ENCODE assay signal across 10 cellular contexts in the genomic region with DNA sequence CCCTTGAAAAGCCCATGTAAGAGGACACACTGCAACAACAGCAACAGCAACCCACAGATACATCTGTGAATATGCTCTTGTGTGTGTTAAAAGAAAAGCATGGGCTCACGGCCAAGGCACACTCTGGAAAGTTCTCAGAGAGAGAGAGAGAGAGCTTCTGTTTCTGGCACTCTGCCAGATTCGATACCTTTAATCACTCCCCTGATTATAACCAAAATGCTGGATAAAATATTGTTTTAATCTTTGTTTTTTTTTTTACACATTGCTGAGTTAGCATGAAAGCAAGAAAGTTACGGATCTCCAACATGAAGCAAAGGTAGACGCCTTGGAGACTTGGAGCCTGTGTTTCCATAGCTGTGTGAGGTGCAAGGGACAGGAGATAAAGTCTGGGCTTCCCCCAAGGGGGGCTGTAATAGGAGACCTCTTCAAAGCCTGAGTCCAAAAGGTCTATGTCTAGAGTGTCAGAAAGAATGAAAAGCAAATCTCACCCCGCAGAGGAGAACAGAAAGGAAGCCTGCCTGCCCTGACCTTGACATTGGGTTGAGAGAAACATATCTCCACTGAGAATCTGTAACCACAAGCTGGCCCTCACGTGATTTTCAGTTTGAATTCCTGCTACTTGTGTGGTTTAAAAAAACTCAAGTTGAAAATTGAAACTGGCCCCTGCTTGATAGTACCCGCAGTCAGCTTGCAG. TPM values are rescaled to one million over a fixed set of nuclear protein-coding genes. Genes with fewer than 3 reads are reported as not detected.
DNase-seq lines count a peak whose midpoint lies in the region; ATAC-seq and TF ChIP-seq lines count a peak whose summit lies in the region.
"Had no signal": no experiment of that assay in that cellular context is flagged by ENCODE, and none has a peak within 500 bp of the region (broad histone marks: within the 10 kb centered on the region; RNA-seq: fewer than 3 reads in every experiment).

No MANE protein-coding gene starts in this region.

- ATAC-seq in HG02610 (IDR thresholded peaks at IDR 0.05; ENCODE audit: unreplicated experiment) (peak; percentile 60), lower lobe of right lung (peak in 1 of 2 donors; percentile 36), HG03432 (IDR thresholded peaks at IDR 0.05; ENCODE audit: unreplicated experiment) (no peak)
- ATAC-seq: activated CD4-positive, alpha-beta T cell treated with anti-CD3 and anti-CD28 coated beads for 36 hours had no signal

- in situ Hi-C loops in SK-MEL-5 (cut with HindIII; ENCODE audit: low pct_unique_long_range_greater_than_20kb, low sequenced_read_pairs) = no loop called here

- intact Hi-C loops in lower lobe of right lung (cut with DNase I) = no loop called here

- H3K36me3 ChIP-seq in lower lobe of right lung = no peaks in the 10 kb centered on the region

- TF ChIP-seq CTCF in lower lobe of right lung (IDR thresholded peaks at IDR 0.05) = no peak

- no peak overlapping the region for H3K27ac ChIP-seq in lower lobe of right lung

- DNase-seq in SK-MEL-5 (ENCODE audit: low read depth, low spot score) (peak; percentile 14), lower lobe of right lung (peak; percentile 1), NCI-H1930 (lab: John Stamatoyannopoulos, UW) (no peak), NAMALWA (ENCODE audit: low spot score) (no peak), DMS53 (lab: John Stamatoyannopoulos, UW) (no peak)
- DNase-seq: activated CD4-positive, alpha-beta T cell treated with anti-CD3 and anti-CD28 coated beads for 36 hours had no signal

- H3K4me1 ChIP-seq in lower lobe of right lung = peaks cover 15% of the 10 kb centered on the region

- H3K27me3 ChIP-seq in lower lobe of right lung (ENCODE audit: low read depth) = peaks cover 8% of the 10 kb centered on the region

- H3K4me3 ChIP-seq in GM08714 (ENCODE audit: low read length) (peak overlapping the region; percentile 42; the same call in 1 of the 2 replicates), lower lobe of right lung (no peak overlapping the region)

- no peaks in the 10 kb centered on the region for H3K9me3 ChIP-seq in lower lobe of right lung

RNA-seq across cellular contexts. Expression of a gene that starts 33.7 kb away (rescaled TPM):
- 0.03 and 0.08 TPM in 2 replicates for total RNA-seq in SK-MEL-5 (2014; rRNA removed; shearing (Covaris generic))
- not detected in 2 replicates for polyA plus RNA-seq in SK-MEL-5 (2015; cell fraction: cytosol; rRNA removed)
- 1.5 TPM in 1 of 2 replicates, not detected in the other for polyA plus RNA-seq in SK-MEL-5 (2015; cell fraction: nucleus; rRNA removed)
- total RNA-seq in lower lobe of right lung = not detected
- total RNA-seq: activated CD4-positive, alpha-beta T cell treated with anti-CD3 and anti-CD28 coated beads for 36 hours had no signal
- polyA plus RNA-seq: IgD-negative memory B cell had no signal

RNA-seq across cellular contexts. Expression of a gene that starts 35.0 kb away (rescaled TPM):
- 0.05 and 0.11 TPM in 2 replicates for total RNA-seq in SK-MEL-5 (2014; rRNA removed; shearing (Covaris generic))
- 0.10 and 0.21 TPM in 2 replicates for polyA plus RNA-seq in SK-MEL-5 (2015; cell fraction: cytosol; rRNA removed)
- polyA plus RNA-seq in SK-MEL-5 (2015; cell fraction: nucleus; rRNA removed) = 0.83 and 0.89 TPM in 2 replicates
- total RNA-seq in lower lobe of right lung = 16.6 TPM
- total RNA-seq: activated CD4-positive, alpha-beta T cell treated with anti-CD3 and anti-CD28 coated beads for 36 hours had no signal
- polyA plus RNA-seq: IgD-negative memory B cell had no signal

Comparison
In these comparisons a context has a peak if more than half of its experiments do, and no peak if none do; other contexts are left out.
1. DNase-seq: peak in SK-MEL-5 (single experiment) and lower lobe of right lung (single experiment); none in NCI-H1930 (0 of 2), NAMALWA (single experiment) and DMS53 (single experiment).
2. RNA of a gene that starts 35.0 kb away (total RNA-seq): 16.6 TPM in lower lobe of right lung (single experiment); 0.05 to 0.11 TPM in SK-MEL-5; every median in the first group is over 10 times any median in the second.